Comparison of ENCODE assay signal across 8 cellular contexts in the genomic region with DNA sequence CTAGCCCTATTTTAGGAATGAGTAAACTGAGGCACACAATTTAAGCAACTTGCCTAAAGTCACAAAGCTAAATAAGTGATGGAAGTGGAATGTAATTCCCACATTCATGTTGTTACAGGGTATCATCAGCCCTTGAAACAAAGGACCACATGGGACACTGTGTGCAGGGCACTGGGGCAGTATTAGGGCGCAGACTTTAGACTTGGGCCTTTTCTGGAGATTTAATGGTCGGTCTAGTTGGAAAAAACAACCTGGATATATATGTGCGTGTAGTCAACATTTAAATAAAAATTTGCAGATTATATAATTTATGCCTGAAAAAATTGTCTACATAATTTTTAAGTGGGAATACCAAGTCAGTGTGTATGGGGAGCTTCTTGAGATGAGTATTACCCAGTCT. TPM values are rescaled to one million over a fixed set of nuclear protein-coding genes. Genes with fewer than 3 reads are reported as not detected.
DNase-seq lines count a peak whose midpoint lies in the region; ATAC-seq and TF ChIP-seq lines count a peak whose summit lies in the region.

No MANE protein-coding gene starts in this region.

- H3K4me1 Mint-ChIP-seq in activated naive CD4-positive, alpha-beta T cell treated with anti-CD3 and anti-CD28 coated beads, Interleukin-2, amount 10 ng/mL, durations not matched to agents 7 days and 5 days, result peaks cover 36% of the 10 kb centered on the region
- H3K4me1 Mint-ChIP-seq in activated T-helper 2 cell treated with anti-CD3 and anti-CD28 coated beads, Interferon-gamma antibody, Interleukin-2, Interleukin-4, amounts not matched to agents 10 μg/mL and 5 μg/mL and 100 μg/mL, durations not matched to agents 14 hours and 24 hours and 36 hours (ENCODE audit: low read depth), result peaks cover 36% of the 10 kb centered on the region

- H3K27ac ChIP-seq in left lung (peak overlapping the region in 1 of 2 donors; percentile 81), upper lobe of left lung (no peak overlapping the region), substantia nigra (ENCODE audit: low read depth, low read length, poor library complexity, severe bottlenecking) (no peak overlapping the region)

- H3K4me3 ChIP-seq in left lung, result peak overlapping the region; percentile 79 to 92
- H3K4me3 ChIP-seq in upper lobe of left lung, result peak overlapping the region in 3 of 4 donors; percentile 80 to 98 (median 87)

- TF ChIP-seq POLR2A in upper lobe of left lung (IDR thresholded peaks at IDR 0.05), result no peak

- peak overlapping the region; percentile 92 for H3K4me3 Mint-ChIP-seq in activated naive CD4-positive, alpha-beta T cell treated with anti-CD3 and anti-CD28 coated beads, Interleukin-2, amount 10 ng/mL, durations not matched to agents 7 days and 5 days
- peak overlapping the region; percentile 93 for H3K4me3 Mint-ChIP-seq in activated T-helper 2 cell treated with anti-CD3 and anti-CD28 coated beads, Interferon-gamma antibody, Interleukin-2, Interleukin-4, amounts not matched to agents 10 μg/mL and 5 μg/mL and 100 μg/mL, durations not matched to agents 14 hours and 24 hours and 36 hours (ENCODE audit: low read depth)

- CTCF ChIA-PET in activated naive CD4-positive, alpha-beta T cell treated with anti-CD3 and anti-CD28 coated beads, Interleukin-2, amount 10 ng/mL, durations not matched to agents 7 days and 5 days (lab: Charles Lee), result interaction anchor here (1.2 kb wide), 1 partner anchor 164 kb away, joined by 3 read pairs; no protein-coding TSS in a partner anchor

- peaks cover 16% of the 10 kb centered on the region for H3K9me3 Mint-ChIP-seq in activated naive CD4-positive, alpha-beta T cell treated with anti-CD3 and anti-CD28 coated beads, Interleukin-2, amount 10 ng/mL, durations not matched to agents 7 days and 5 days
- H3K9me3 Mint-ChIP-seq in activated T-helper 2 cell treated with anti-CD3 and anti-CD28 coated beads, Interferon-gamma antibody, Interleukin-2, Interleukin-4, amounts not matched to agents 10 μg/mL and 5 μg/mL and 100 μg/mL, durations not matched to agents 14 hours and 24 hours and 36 hours, result peaks cover 19% of the 10 kb centered on the region

- no peak for DNase-seq in activated naive CD4-positive, alpha-beta T cell treated with anti-CD3 and anti-CD28 coated beads, Interleukin-2, amount 10 ng/mL, durations not matched to agents 7 days and 5 days
- DNase-seq in activated naive CD4-positive, alpha-beta T cell treated with Interleukin-2 at 50 U/mL for 16 hours, result no peak
- DNase-seq in activated T-helper 2 cell treated with anti-CD3 and anti-CD28 coated beads, Interferon-gamma antibody, Interleukin-2, Interleukin-4, amounts not matched to agents 10 μg/mL and 5 μg/mL and 100 μg/mL, durations not matched to agents 14 hours and 24 hours and 36 hours (ENCODE audit: low spot score), result no peak
- DNase-seq in left lung (no peak), upper lobe of left lung (no peak), EL (no peak), substantia nigra (lab: John Stamatoyannopoulos, UW) (no peak)

- WGBS in upper lobe of left lung, 2 donors, result 54 to 55% methylated on average over 3 of the region's 3 CpGs

- H3K4me1 ChIP-seq in left lung (peaks cover 0 to 17% of the 10 kb centered on the region in 2 donors), upper lobe of left lung (peaks cover 14 to 24% (median 19%) of the 10 kb centered on the region in 4 donors)

- ATAC-seq in left lung (no peak), upper lobe of left lung (ENCODE audit: low FRiP score in 2 of 2) (no peak), HG03108 (IDR thresholded peaks at IDR 0.05; ENCODE audit: unreplicated experiment) (no peak)

- H3K27me3 ChIP-seq in left lung (no peaks in the 10 kb centered on the region), upper lobe of left lung (no peaks in the 10 kb centered on the region)

- H3K27me3 Mint-ChIP-seq in activated naive CD4-positive, alpha-beta T cell treated with anti-CD3 and anti-CD28 coated beads, Interleukin-2, amount 10 ng/mL, durations not matched to agents 7 days and 5 days, result no peaks in the 10 kb centered on the region
- H3K27me3 Mint-ChIP-seq in activated T-helper 2 cell treated with anti-CD3 and anti-CD28 coated beads, Interferon-gamma antibody, Interleukin-2, Interleukin-4, amounts not matched to agents 10 μg/mL and 5 μg/mL and 100 μg/mL, durations not matched to agents 14 hours and 24 hours and 36 hours (ENCODE audit: low read depth), result peaks cover 2% of the 10 kb centered on the region

- intact Hi-C loops in activated T-helper 2 cell treated with anti-CD3 and anti-CD28 coated beads, Interferon-gamma antibody, Interleukin-2, Interleukin-4, amounts not matched to agents 10 μg/mL and 5 μg/mL and 100 μg/mL, durations not matched to agents 14 hours and 24 hours and 36 hours (cut with micrococcal nuclease), result no loop called here
- intact Hi-C loops in left lung (cut with DNase I), result no loop called here

- TF ChIP-seq CTCF in left lung (IDR thresholded peaks at IDR 0.05) (no peak), upper lobe of left lung (IDR thresholded peaks at IDR 0.05) (no peak)

- no peak overlapping the region for H3K27ac Mint-ChIP-seq in activated naive CD4-positive, alpha-beta T cell treated with anti-CD3 and anti-CD28 coated beads, Interleukin-2, amount 10 ng/mL, durations not matched to agents 7 days and 5 days
- peak overlapping the region; percentile 76 for H3K27ac Mint-ChIP-seq in activated T-helper 2 cell treated with anti-CD3 and anti-CD28 coated beads, Interferon-gamma antibody, Interleukin-2, Interleukin-4, amounts not matched to agents 10 μg/mL and 5 μg/mL and 100 μg/mL, durations not matched to agents 14 hours and 24 hours and 36 hours

- TF ChIP-seq EP300 in upper lobe of left lung (IDR thresholded peaks at IDR 0.05), result no peak

- H3K36me3 ChIP-seq in left lung (no peaks in the 10 kb centered on the region), upper lobe of left lung (no peaks in the 10 kb centered on the region)

- peaks cover 19% of the 10 kb centered on the region for H3K36me3 Mint-ChIP-seq in activated naive CD4-positive, alpha-beta T cell treated with anti-CD3 and anti-CD28 coated beads, Interleukin-2, amount 10 ng/mL, durations not matched to agents 7 days and 5 days
- peaks cover 29% of the 10 kb centered on the region for H3K36me3 Mint-ChIP-seq in activated T-helper 2 cell treated with anti-CD3 and anti-CD28 coated beads, Interferon-gamma antibody, Interleukin-2, Interleukin-4, amounts not matched to agents 10 μg/mL and 5 μg/mL and 100 μg/mL, durations not matched to agents 14 hours and 24 hours and 36 hours (ENCODE audit: low read depth)

- no peaks in the 10 kb centered on the region for H3K9me3 ChIP-seq in left lung
- H3K9me3 ChIP-seq in upper lobe of left lung, result no peaks in the 10 kb centered on the region

RNA-seq across cellular contexts. Expression of gene KDM1A, which starts 1.5 kb away (rescaled TPM):
- 76.6 and 77.8 TPM in 2 replicates for total RNA-seq in activated T-helper 2 cell treated with anti-CD3 and anti-CD28 coated beads, Interferon-gamma antibody, Interleukin-2, Interleukin-4, amounts not matched to agents 10 μg/mL and 5 μg/mL and 100 μg/mL, durations not matched to agents 14 hours and 24 hours and 36 hours
- total RNA-seq in left lung (10 to 100 TPM; 39.5 to 40.8 TPM), upper lobe of left lung (10 to 100 TPM; 29.0 to 56.7 (median 42.6) TPM)

RNA-seq across cellular contexts. Expression of gene TEX46, which starts 5.1 kb away (rescaled TPM):
- total RNA-seq in activated T-helper 2 cell treated with anti-CD3 and anti-CD28 coated beads, Interferon-gamma antibody, Interleukin-2, Interleukin-4, amounts not matched to agents 10 μg/mL and 5 μg/mL and 100 μg/mL, durations not matched to agents 14 hours and 24 hours and 36 hours, result not detected in 2 replicates
- total RNA-seq in left lung, result not detected
- total RNA-seq in upper lobe of left lung, result not detected

RNA-seq across cellular contexts. Expression of gene LACTBL1, which starts 48.1 kb away (rescaled TPM):
- not detected in 2 replicates for total RNA-seq in activated T-helper 2 cell treated with anti-CD3 and anti-CD28 coated beads, Interferon-gamma antibody, Interleukin-2, Interleukin-4, amounts not matched to agents 10 μg/mL and 5 μg/mL and 100 μg/mL, durations not matched to agents 14 hours and 24 hours and 36 hours
- total RNA-seq in left lung, result not detected
- total RNA-seq in upper lobe of left lung, result not detected
